1 cellular context compared by ENCODE assay signal in genomic region chr10:101061814-101062230, GRCh38.
TF ChIP-seq lines count a peak whose summit lies in the region.

Gene KAZALD1 (plus strand): TSS chr10:101061989. CDS start chr10:101062593, 604 bp downstream.

TF ChIP-seq in GM12878, 131 proteins besides CTCF, POLR2A, EP300 and RAD21 (continued from another document):
- TF ChIP-seq ZBTB40 (IDR thresholded peaks at IDR 0.05; ENCODE audit: borderline replicate concordance) (0 out of 2 replicates have a peak, but pooled peaks have one; percentile 3), CHD1 (IDR thresholded peaks at IDR 0.05; ENCODE audit: low read depth, low read length) (0 out of 2 replicates have a peak, but pooled peaks have one; percentile 15), SIN3A (IDR thresholded peaks at IDR 0.05; ENCODE audit: low read depth, low read length) (0 out of 2 replicates have a peak, but pooled peaks have one; percentile 18)
